Comparison of ENCODE assay signal across 8 cellular contexts in the genomic region with DNA sequence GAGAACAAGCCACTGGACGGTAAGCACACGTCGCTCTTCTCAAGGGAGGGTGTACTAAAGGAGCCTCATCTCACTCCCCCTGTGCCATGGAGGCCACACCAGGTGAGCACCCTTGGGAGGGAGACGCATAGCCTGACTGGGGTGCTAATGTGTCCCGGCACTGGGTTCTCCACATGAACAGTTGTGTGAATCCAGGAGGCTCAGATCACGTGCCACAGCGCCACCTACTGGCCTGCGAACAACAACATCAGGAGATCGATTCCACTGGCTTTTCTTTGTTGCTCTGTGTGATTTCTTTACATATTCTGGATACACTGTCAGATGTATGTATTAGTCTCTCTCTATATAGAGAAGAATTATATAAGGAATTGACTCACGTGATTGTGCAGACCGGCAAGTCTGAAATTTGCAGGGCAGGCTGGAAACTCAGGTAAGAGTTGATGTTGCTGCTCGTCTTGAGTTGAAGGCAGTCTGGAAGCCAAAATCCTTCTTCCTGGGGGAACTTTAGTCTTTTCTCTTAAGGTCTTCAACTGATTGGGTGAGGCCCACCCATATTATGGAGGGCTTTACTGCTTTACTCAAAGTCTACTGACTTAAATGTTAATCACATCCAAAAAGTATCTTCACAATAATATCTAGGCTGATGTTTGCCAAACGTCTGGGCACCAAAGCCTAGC. TPM values are rescaled to one million over a fixed set of nuclear protein-coding genes. Genes with fewer than 3 reads are reported as not detected.
A peak's percentile ranks its signal among the peaks of the same experiment; 100 is the strongest.
DNase-seq lines count a peak whose midpoint lies in the region; ATAC-seq and TF ChIP-seq lines count a peak whose summit lies in the region.
"Not testable (repeated sequence)": the region's sequence is repeated elsewhere in the genome, so short reads cannot be mapped to it uniquely, and the experiment has no call there.

No MANE protein-coding gene starts in this region.

- not testable (repeated sequence) for H3K9me3 ChIP-seq in Karpas-422 (ENCODE audit: low read length); RWPE2 (ENCODE audit: severe bottlenecking); mesenchymal stem cell (ENCODE audit: control insufficient read depth, low read length)

- H4K8ac ChIP-seq in mesenchymal stem cell (ENCODE audit: low read length), result not testable (repeated sequence)

- not testable (repeated sequence) for H3K27ac ChIP-seq in C4-2B; Karpas-422 (ENCODE audit: low read length); RWPE2 (ENCODE audit: poor library complexity, severe bottlenecking); mesenchymal stem cell (ENCODE audit: low read length, poor library complexity, severe bottlenecking)

- H3K9me3 Mint-ChIP-seq in activated T-cell treated with anti-CD3 and anti-CD28 coated beads, Interleukin-2, amount 50 U/mL, for 4 hours, result not testable (repeated sequence)

- H3K36me3 Mint-ChIP-seq in activated T-cell treated with anti-CD3 and anti-CD28 coated beads, Interleukin-2, amount 50 U/mL, for 4 hours (ENCODE audit: insufficient read depth), result not testable (repeated sequence)

- not testable (repeated sequence) for H3K9ac ChIP-seq in Karpas-422 (ENCODE audit: low read length); mesenchymal stem cell (ENCODE audit: low read length)

- not testable (repeated sequence) for H3K27me3 ChIP-seq in Karpas-422 (ENCODE audit: low read length); RWPE2 (ENCODE audit: insufficient read depth, poor library complexity, severe bottlenecking); mesenchymal stem cell (ENCODE audit: control insufficient read depth in 1 of 2, insufficient read depth in 1 of 2, low read length in 2 of 2)

- H3K27me3 Mint-ChIP-seq in activated T-cell treated with anti-CD3 and anti-CD28 coated beads, Interleukin-2, amount 50 U/mL, for 4 hours (ENCODE audit: low read depth), result not testable (repeated sequence)

- not testable (repeated sequence) for H3K4me3 ChIP-seq in Karpas-422 (ENCODE audit: low read length); RWPE2 (ENCODE audit: severe bottlenecking); epithelial cell of esophagus (ENCODE audit: low read length); mesenchymal stem cell (ENCODE audit: insufficient read depth in 1 of 2, low read depth in 1 of 2, low read length in 2 of 2)

- WGBS in mesenchymal stem cell, result 43% methylated on average over 12 of the region's 13 CpGs

- not testable (repeated sequence) for H3K4me2 ChIP-seq in Karpas-422 (ENCODE audit: low read depth, low read length, poor library complexity, severe bottlenecking); mesenchymal stem cell (ENCODE audit: low read length, poor library complexity, severe bottlenecking)

- not testable (repeated sequence) for H2BK120ac ChIP-seq in mesenchymal stem cell (ENCODE audit: low read depth, low read length)

- not testable (repeated sequence) for H2AK5ac ChIP-seq in mesenchymal stem cell (ENCODE audit: low read length, severe bottlenecking)

- TF ChIP-seq CTCF in C4-2B (conservative IDR thresholded peaks at IDR 0.05), result peak; percentile 91
- peak; percentile 94 for TF ChIP-seq CTCF in RWPE2 (IDR thresholded peaks at IDR 0.05; ENCODE audit: poor library complexity, severe bottlenecking)
- TF ChIP-seq CTCF in epithelial cell of esophagus (IDR thresholded peaks at IDR 0.05; ENCODE audit: insufficient read depth, low read depth, low read length, missing control alignments), result peak; percentile 63

- H2BK5ac ChIP-seq in mesenchymal stem cell (ENCODE audit: low read depth, low read length, poor library complexity, severe bottlenecking), result not testable (repeated sequence)

- not testable (repeated sequence) for H3K4me1 Mint-ChIP-seq in activated T-cell treated with anti-CD3 and anti-CD28 coated beads, Interleukin-2, amount 50 U/mL, for 4 hours (ENCODE audit: low read depth)

- H3K23ac ChIP-seq in mesenchymal stem cell (ENCODE audit: low read length in 2 of 2), result not testable (repeated sequence)

- ATAC-seq in GM19452 (IDR thresholded peaks at IDR 0.05; ENCODE audit: unreplicated experiment) (peak; percentile 71), RWPE2 (ENCODE audit: low read depth) (peak; percentile 83)
- peak; percentile 75 to 76 for ATAC-seq in activated T-cell treated with anti-CD3 and anti-CD28 coated beads, Interleukin-2, amount 50 U/mL, for 4 hours

- H3K4ac ChIP-seq in mesenchymal stem cell (ENCODE audit: low read depth in 1 of 2, low read length in 2 of 2), result not testable (repeated sequence)

- H3K36me3 ChIP-seq in Karpas-422 (ENCODE audit: insufficient read depth, low read length); RWPE2 (ENCODE audit: low read depth); mesenchymal stem cell (ENCODE audit: control insufficient read depth in 1 of 2, insufficient read depth in 2 of 2, low read depth in 1 of 2, low read length in 2 of 2): not testable (repeated sequence)

- not testable (repeated sequence) for H3K79me2 ChIP-seq in Karpas-422 (ENCODE audit: low read length)

- not testable (repeated sequence) for H2AFZ ChIP-seq in Karpas-422 (ENCODE audit: low read length); mesenchymal stem cell (ENCODE audit: low read depth, low read length)

- H4K91ac ChIP-seq in mesenchymal stem cell (ENCODE audit: low read length), result not testable (repeated sequence)

- H3K18ac ChIP-seq in mesenchymal stem cell (ENCODE audit: low read depth in 1 of 2, low read length in 2 of 2), result not testable (repeated sequence)

- not testable (repeated sequence) for H3K79me1 ChIP-seq in mesenchymal stem cell (replicated peaks; ENCODE audit: low read length, poor library complexity, severe bottlenecking)

- H3K4me1 ChIP-seq in Karpas-422 (ENCODE audit: low read length); RWPE2 (ENCODE audit: insufficient read depth, poor library complexity, severe bottlenecking); mesenchymal stem cell (ENCODE audit: control insufficient read depth, insufficient read depth, low read depth, low read length): not testable (repeated sequence)

- not testable (repeated sequence) for H3K14ac ChIP-seq in mesenchymal stem cell (ENCODE audit: low read length in 2 of 2)

- H2BK15ac ChIP-seq in mesenchymal stem cell (ENCODE audit: low read depth, poor library complexity, severe bottlenecking), result not testable (repeated sequence)

- peak; percentile 77 for DNase-seq in Karpas-422
- not testable (repeated sequence) for DNase-seq in RWPE2 (ENCODE audit: low spot score)
- DNase-seq in activated T-cell treated with anti-CD3 and anti-CD28 coated beads, Interleukin-2, amount 50 U/mL, for 4 hours, result peak; percentile 33
- peak; percentile 35 for DNase-seq in epithelial cell of esophagus (ENCODE audit: low read depth)
- DNase-seq in mesenchymal stem cell, result peak; percentile 52
- peak; percentile 9 to 17 (median 10) for DNase-seq in stimulated activated CD4-positive, alpha-beta T cell treated with anti-CD3 and anti-CD28 coated beads, TNF-alpha, amount 100 ng/mL, for 1 hour (ENCODE audit: low read depth in 3 of 3, low spot score in 1 of 3)

- H2BK12ac ChIP-seq in mesenchymal stem cell (ENCODE audit: low read length in 2 of 2), result not testable (repeated sequence)

- not testable (repeated sequence) for H3K4me3 Mint-ChIP-seq in activated T-cell treated with anti-CD3 and anti-CD28 coated beads, Interleukin-2, amount 50 U/mL, for 4 hours

- not testable (repeated sequence) for H4K20me1 ChIP-seq in Karpas-422 (ENCODE audit: insufficient read depth, low read depth, low read length)

- H3K9me2 ChIP-seq in Karpas-422 (replicated peaks; ENCODE audit: insufficient read depth, low read length), result not testable (repeated sequence)

RNA-seq across cellular contexts. Expression of gene CLEC18B, which starts 8.9 kb away (rescaled TPM):
- total RNA-seq in Karpas-422 (2014; rRNA removed; shearing (Covaris generic); ENCODE audit: low replicate concordance), result 4.5 and 6.0 TPM in 2 replicates
- total RNA-seq in activated T-cell treated with anti-CD3 and anti-CD28 coated beads, Interleukin-2, amount 50 U/mL, for 4 hours, result 1 to 10 TPM in 1 of 3 donors, under 1 TPM in 2; 0.25 to 1.1 (median 0.79) TPM
- 0.10 TPM for polyA plus RNA-seq in mesenchymal stem cell (2013, experiment 1 of 2)
- polyA plus RNA-seq in mesenchymal stem cell (2013, experiment 2 of 2), result 0.05 TPM

RNA-seq across cellular contexts. Expression of gene NPIPB15, which starts 54.1 kb away (rescaled TPM):
- 1.5 TPM in 2 replicates for total RNA-seq in Karpas-422 (2014; rRNA removed; shearing (Covaris generic); ENCODE audit: low replicate concordance)
- 1 to 10 TPM in 2 of 3 donors, not detected in 1; 1.4 to 2.7 TPM for total RNA-seq in activated T-cell treated with anti-CD3 and anti-CD28 coated beads, Interleukin-2, amount 50 U/mL, for 4 hours
- polyA plus RNA-seq in mesenchymal stem cell (2013, experiment 1 of 2), result 0.32 TPM
- 0.33 TPM for polyA plus RNA-seq in mesenchymal stem cell (2013, experiment 2 of 2)
